Comparison of ENCODE assay signal across 19 cellular contexts in genomic region chr1:112319371-112320034, GRCh38.
DNase-seq lines count a peak whose midpoint lies in the region; ATAC-seq and TF ChIP-seq lines count a peak whose summit lies in the region.
"Had no signal": no experiment of that assay in that cellular context is flagged by ENCODE, and none has a peak within 500 bp of the region (broad histone marks: within the 10 kb centered on the region; RNA-seq: fewer than 3 reads in every experiment).

No MANE protein-coding gene starts in this region.

- TF ChIP-seq CTCF in HEK293 (tag by site-specific recombination; IDR thresholded peaks at IDR 0.05) (no peak), epithelial cell of esophagus (IDR thresholded peaks at IDR 0.05; ENCODE audit: insufficient read depth, low read depth, low read length, missing control alignments) (no peak), prostate gland (IDR thresholded peaks at IDR 0.05) (no peak)

- no peaks in the 10 kb centered on the region for H3K9me3 ChIP-seq in HEK293 (ENCODE audit: control insufficient read depth, insufficient read depth, low read depth, low read length)
- no peaks in the 10 kb centered on the region for H3K9me3 ChIP-seq in T-helper 17 cell (ENCODE audit: control insufficient read depth, low read length, poor library complexity, severe bottlenecking)
- H3K9me3 ChIP-seq in prostate gland, result no peaks in the 10 kb centered on the region
- H3K9me3 ChIP-seq: BLaER1 treated with 17β-estradiol and CSF1 and Interleukin-3, amounts not matched to agents 10 nM and 100 nM; Caco-2 had no signal

- no peak overlapping the region for H3K4me3 Mint-ChIP-seq in T-helper 17 cell
- no peak overlapping the region for H3K4me3 Mint-ChIP-seq in activated naive CD8-positive, alpha-beta T cell treated with anti-CD3 and anti-CD28 coated beads for 36 hours
- H3K4me3 Mint-ChIP-seq: CD4-positive, alpha-beta memory T cell had no signal

- H3K27me3 ChIP-seq in prostate gland (replicated peaks; ENCODE audit: insufficient read depth), result no peaks in the 10 kb centered on the region
- H3K27me3 ChIP-seq: BLaER1 treated with 17β-estradiol and CSF1 and Interleukin-3, amounts not matched to agents 10 nM and 100 nM had no signal

- H3K4me1 ChIP-seq in HEK293 (ENCODE audit: control insufficient read depth, insufficient read depth, low read length) (no peaks in the 10 kb centered on the region), prostate gland (replicated peaks) (peaks cover 8% of the 10 kb centered on the region)
- H3K4me1 ChIP-seq: Caco-2 had no signal

- H3K4me1 Mint-ChIP-seq in T-helper 17 cell, result peaks cover 3% of the 10 kb centered on the region
- peaks cover 3% of the 10 kb centered on the region for H3K4me1 Mint-ChIP-seq in activated naive CD8-positive, alpha-beta T cell treated with anti-CD3 and anti-CD28 coated beads for 36 hours

- no peak for TF ChIP-seq POLR2A in prostate gland (IDR thresholded peaks at IDR 0.05)

- intact Hi-C loops in prostate gland (cut with DNase I), result no loop called here

- no peaks in the 10 kb centered on the region for H3K36me3 ChIP-seq in HEK293 (ENCODE audit: control insufficient read depth in 2 of 2, insufficient read depth in 1 of 2, low read length in 2 of 2)
- no peaks in the 10 kb centered on the region for H3K36me3 ChIP-seq in prostate gland
- H3K36me3 ChIP-seq: BLaER1 treated with 17β-estradiol and CSF1 and Interleukin-3, amounts not matched to agents 10 nM and 100 nM had no signal

- no peak for ATAC-seq in T-helper 17 cell
- no peak for ATAC-seq in stimulated activated naive CD8-positive, alpha-beta T cell treated with anti-CD3 and anti-CD28 coated beads, Interleukin-15, Interleukin-2, amounts not matched to agents 100 U/mL and 50 U/mL, for 24 hours
- ATAC-seq: Panc1 had no signal

- DNase-seq in T-helper 17 cell (no peak), epithelial cell of esophagus (ENCODE audit: low read depth) (peak; percentile 89), prostate gland (ENCODE audit: low spot score) (peak; percentile 30), activated gamma-delta T cell treated with Interleukin-2 at 50 U/mL for 16 hours (no peak), SHP77 (lab: John Stamatoyannopoulos, UW) (no peak)
- DNase-seq in stimulated activated naive CD8-positive, alpha-beta T cell treated with anti-CD3 and anti-CD28 coated beads, Interleukin-15, Interleukin-2, amounts not matched to agents 100 U/mL and 50 U/mL, for 24 hours, result no peak
- DNase-seq in activated naive CD8-positive, alpha-beta T cell treated with anti-CD3 and anti-CD28 coated beads for 36 hours, result no peak
- DNase-seq: 8988T; Caco-2; CD4-positive, alpha-beta memory T cell; DMS 273 treated with DMSO at 0.1 percent for 48 hours; DND-41; NCI-H1092; NCI-H1436; NCI-H187 treated with DMSO at 0.1 percent for 48 hours; NCI-H2107 had no signal

- H3K27me3 Mint-ChIP-seq in T-helper 17 cell, result peaks cover 38% of the 10 kb centered on the region
- H3K27me3 Mint-ChIP-seq in activated naive CD8-positive, alpha-beta T cell treated with anti-CD3 and anti-CD28 coated beads for 36 hours, result peaks cover 5% of the 10 kb centered on the region

- no peaks in the 10 kb centered on the region for H3K36me3 Mint-ChIP-seq in T-helper 17 cell (ENCODE audit: low read depth)
- no peaks in the 10 kb centered on the region for H3K36me3 Mint-ChIP-seq in activated naive CD8-positive, alpha-beta T cell treated with anti-CD3 and anti-CD28 coated beads for 36 hours
- H3K36me3 Mint-ChIP-seq: CD4-positive, alpha-beta memory T cell had no signal

- 50% methylated on average over 6 of the region's 6 CpGs for WGBS in prostate gland

- H3K4me3 ChIP-seq in HEK293 (ENCODE audit: low read depth, low read length) (no peak overlapping the region), epithelial cell of esophagus (ENCODE audit: low read length) (peak overlapping the region; percentile 22), prostate gland (no peak overlapping the region)
- H3K4me3 ChIP-seq: BLaER1 treated with 17β-estradiol and CSF1 and Interleukin-3, amounts not matched to agents 10 nM and 100 nM had no signal

- CTCF ChIA-PET in HEK293 (lab: Yijun Ruan, JAX), result no interaction called here

- H3K27ac Mint-ChIP-seq in T-helper 17 cell, result peak overlapping the region; percentile 64
- H3K27ac Mint-ChIP-seq in activated naive CD8-positive, alpha-beta T cell treated with anti-CD3 and anti-CD28 coated beads for 36 hours, result no peak overlapping the region

- no peaks in the 10 kb centered on the region for H3K9me3 Mint-ChIP-seq in activated naive CD8-positive, alpha-beta T cell treated with anti-CD3 and anti-CD28 coated beads for 36 hours

- POLR2A ChIA-PET in HEK293 (lab: Yijun Ruan, JAX), result no interaction called here

- no peak overlapping the region for H3K27ac ChIP-seq in HEK293 (ENCODE audit: extremely low read depth, low read depth, low read length)
- H3K27ac ChIP-seq in prostate gland, result no peak overlapping the region
- H3K27ac ChIP-seq: BLaER1 treated with 17β-estradiol and CSF1 and Interleukin-3, amounts not matched to agents 10 nM and 100 nM had no signal

TF ChIP-seq in HEK293, 187 proteins besides CTCF, POLR2A, EP300 and RAD21:
- TF ChIP-seq ZFHX2 (tag by site-specific recombination; conservative IDR thresholded peaks at IDR 0.05) (peak; percentile 29; the same call in 1 of the 2 replicates), ZNF274 (IDR thresholded peaks at IDR 0.05; ENCODE audit: low read length) (no peak), ZNF274 (tag by site-specific recombination; IDR thresholded peaks at IDR 0.05; ENCODE audit: borderline replicate concordance) (no peak)

Comparison
In these comparisons a context has a peak if more than half of its experiments do, and no peak if none do; other contexts are left out.
1. DNase-seq: peak in epithelial cell of esophagus (single experiment) and prostate gland (single experiment); none in T-helper 17 cell (0 of 3), activated gamma-delta T cell treated with Interleukin-2 at 50 U/mL for 16 hours (single experiment), SHP77 (0 of 2), stimulated activated naive CD8-positive, alpha-beta T cell treated with anti-CD3 and anti-CD28 coated beads, Interleukin-15, Interleukin-2, amounts not matched to agents 100 U/mL and 50 U/mL, for 24 hours (single experiment) and activated naive CD8-positive, alpha-beta T cell treated with anti-CD3 and anti-CD28 coated beads for 36 hours (single experiment).